1 cellular context compared by ENCODE assay signal in genomic region chr17:50661348-50661747, GRCh38.
TF ChIP-seq lines count a peak whose summit lies in the region.

No MANE protein-coding gene starts in this region.

TF ChIP-seq in SK-N-SH, 30 proteins besides CTCF, POLR2A, EP300 and RAD21 (continued from another document):
- TF ChIP-seq REST (IDR thresholded peaks at IDR 0.05; ENCODE audit: low read depth, low read length) (no peak), FOXM1 (IDR thresholded peaks at IDR 0.05; ENCODE audit: low read depth) (no peak), GABPA (IDR thresholded peaks at IDR 0.05; ENCODE audit: low read depth) (no peak), MAX (IDR thresholded peaks at IDR 0.05; ENCODE audit: low read depth) (no peak), IRF3 (IDR thresholded peaks at IDR 0.05; ENCODE audit: low read depth, low read length) (no peak), SMC3 (IDR thresholded peaks at IDR 0.05; ENCODE audit: low read depth, low read length) (no peak)
